ENCODE assay signal across 8 cellular contexts in the genomic region with DNA sequence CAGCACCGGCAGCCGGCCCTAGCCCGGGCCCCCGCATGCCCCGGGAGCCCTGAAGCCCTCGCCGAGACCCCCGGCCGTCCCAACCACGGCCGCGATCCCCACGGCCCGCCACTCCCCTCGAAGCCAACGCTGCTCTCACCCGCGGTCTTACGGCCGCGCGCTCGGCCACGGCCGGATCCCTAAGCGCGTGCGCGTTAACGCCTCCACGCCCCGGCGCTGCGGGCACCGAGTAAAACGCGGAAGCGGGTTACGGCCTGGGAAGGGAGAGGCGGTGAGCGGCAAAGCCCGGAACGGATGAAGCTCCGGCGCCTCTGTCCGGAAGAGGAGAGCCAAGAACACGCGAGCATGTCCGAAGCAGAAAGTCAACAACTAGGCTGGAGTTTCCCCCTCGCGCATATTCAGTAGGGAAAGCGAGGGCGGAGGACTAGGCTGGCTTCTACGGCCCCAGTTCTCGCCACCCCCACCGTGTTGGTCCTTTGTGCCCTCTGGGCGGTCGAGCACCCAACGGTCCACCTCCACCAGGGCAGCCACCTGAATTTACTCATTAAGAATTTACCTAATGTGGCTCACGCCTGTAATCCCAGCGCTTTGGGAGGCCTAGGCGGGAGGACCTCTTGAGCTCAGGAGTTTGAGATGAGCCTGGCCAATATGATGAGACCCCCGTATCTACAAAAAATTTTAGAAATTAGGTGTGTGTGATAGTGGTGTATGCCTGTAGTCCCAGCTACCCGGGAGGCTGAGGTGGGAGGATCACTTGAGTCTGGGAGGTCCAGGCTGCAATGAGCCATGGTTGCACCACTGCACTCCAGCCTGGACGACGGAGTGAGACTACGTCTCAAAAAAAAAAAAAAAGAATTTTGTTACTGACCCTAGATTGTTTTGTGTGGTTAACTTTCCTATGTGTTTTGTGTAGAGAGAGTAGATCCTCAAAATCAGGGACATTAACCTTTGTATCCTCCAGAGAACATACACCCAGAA. TPM values are rescaled to one million over a fixed set of nuclear protein-coding genes. Genes with fewer than 3 reads are reported as not detected.
A peak's percentile ranks its signal among the peaks of the same experiment; 100 is the strongest.
DNase-seq lines count a peak whose midpoint lies in the region; ATAC-seq and TF ChIP-seq lines count a peak whose summit lies in the region.

A gene (minus strand): TSS at position 169 of the 978 bp plus-strand sequence. CDS start 1,177 bp downstream, outside the sequence.

- peak; percentile 77 for ATAC-seq in HG03442 (IDR thresholded peaks at IDR 0.05; ENCODE audit: unreplicated experiment)

- H3K4me1 ChIP-seq in colonic mucosa, result peaks cover 9% of the 10 kb centered on the region

- H3K27me3 ChIP-seq in colonic mucosa (no peaks in the 10 kb centered on the region), layer of hippocampus (ENCODE audit: control insufficient read depth, insufficient read depth, low read length) (no peaks in the 10 kb centered on the region)

- DNase-seq in AML-193 (lab: John Stamatoyannopoulos, UW), result peak; percentile 74 to 80
- peak; percentile 82 for DNase-seq in GM19238 (ENCODE audit: insufficient read length, low spot score)
- DNase-seq in NCI-H526 (lab: John Stamatoyannopoulos, UW), result peak; percentile 81 to 96
- peak; percentile 93 for DNase-seq in activated CD4-positive, alpha-beta T cell treated with anti-CD3 and anti-CD28 coated beads for 48 hours
- peak; percentile 89 for DNase-seq in colonic mucosa
- peak; percentile 84 for DNase-seq in stimulated activated CD4-positive, alpha-beta T cell treated with anti-CD3 and anti-CD28 coated beads, Interleukin-1b, Interleukin-23, amount 100 ng/mL, for 4 hours (ENCODE audit: low read depth in 2 of 2)

- peak within 1 kb of the TSS; percentile 46 for H3K4me3 ChIP-seq in colonic mucosa

- H3K27ac ChIP-seq in colonic mucosa (peak within 1 kb of the TSS; percentile 82), layer of hippocampus (ENCODE audit: low read depth, low read length) (peak within 1 kb of the TSS; percentile 95)

- H3K9me3 ChIP-seq in colonic mucosa, result no peaks in the 10 kb centered on the region

- H3K36me3 ChIP-seq in colonic mucosa, result no peaks in the 10 kb centered on the region

- no peak for TF ChIP-seq CTCF in colonic mucosa (IDR thresholded peaks at IDR 0.05)

- intact Hi-C loops in colonic mucosa (cut with DNase I), result loop anchor here (10.0 kb wide), 1 partner anchor 96 kb away; no protein-coding TSS in a partner anchor

- peak within 1 kb of the TSS; percentile 81 to 86 for H3K9ac ChIP-seq in colonic mucosa (ENCODE audit: low read depth in 2 of 2, low read length in 2 of 2)

RNA-seq across cellular contexts. Expression of the gene that starts here (rescaled TPM):
- total RNA-seq in colonic mucosa, result 10 to 100 TPM; 33.6 to 36.5 TPM

Comparison
In these comparisons a context has a peak if more than half of its experiments do, and no peak if none do; other contexts are left out.
1. Peak in every context shown above with its lines: DNase-seq, ATAC-seq, H3K4me3 ChIP-seq and H3K27ac ChIP-seq.